Comparison of ENCODE assay signal across 10 cellular contexts in the genomic region with DNA sequence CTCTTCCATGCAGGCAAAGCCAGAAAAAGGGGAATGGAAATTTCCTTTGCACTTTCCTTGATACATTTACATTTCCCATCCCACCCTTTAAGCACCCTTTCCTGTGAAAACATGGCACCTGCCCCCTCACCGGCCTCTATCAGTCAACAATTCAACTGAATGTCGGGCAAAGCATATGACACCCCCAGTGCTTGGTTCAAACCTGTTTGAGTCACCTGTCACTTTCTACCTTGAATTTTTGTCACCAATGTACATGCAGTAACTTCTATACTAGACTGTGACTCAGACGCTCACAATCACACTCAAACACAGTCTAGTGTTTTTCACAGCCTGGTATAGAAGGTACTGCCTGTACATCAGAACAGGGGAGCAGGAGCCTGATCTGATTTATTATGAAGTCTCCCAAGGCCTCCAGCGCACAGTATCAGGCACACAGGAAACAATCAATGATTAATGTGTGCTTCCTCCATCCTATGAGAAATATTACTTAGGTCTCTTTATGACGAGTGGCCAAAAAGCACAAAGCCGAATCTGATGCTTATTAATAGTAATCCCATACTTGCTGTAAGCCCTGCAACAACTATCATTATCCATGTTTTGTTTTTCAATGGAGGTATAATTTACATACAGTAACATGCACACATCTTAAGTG. TPM values are rescaled to one million over a fixed set of nuclear protein-coding genes. Genes with fewer than 3 reads are reported as not detected.
A peak's percentile ranks its signal among the peaks of the same experiment; 100 is the strongest.
DNase-seq lines count a peak whose midpoint lies in the region; ATAC-seq and TF ChIP-seq lines count a peak whose summit lies in the region.
"Had no signal": no experiment of that assay in that cellular context is flagged by ENCODE, and none has a peak within 500 bp of the region (broad histone marks: within the 10 kb centered on the region; RNA-seq: fewer than 3 reads in every experiment).

No MANE protein-coding gene starts in this region.

- BruUV-seq in Calu3 (replicated peaks; lab: Mats Ljungman, UMichigan) = no TSS peak

- CTCF ChIA-PET in Calu3 (lab: Charles Lee) = no interaction called here

- H3K79me2 ChIP-seq in OCI-LY3 (ENCODE audit: low read length) = no peaks in the 10 kb centered on the region; the same call in 1 of the 2 replicates

- H3K9me3 ChIP-seq in OCI-LY3 (ENCODE audit: insufficient read depth, low read length) = no peaks in the 10 kb centered on the region

- H3K27ac Mint-ChIP-seq in Calu3 (ENCODE audit: unreplicated experiment) = peak overlapping the region; percentile 62
- H3K27ac Mint-ChIP-seq in activated naive CD8-positive, alpha-beta T cell treated with anti-CD3 and anti-CD28 coated beads for 36 hours = peak overlapping the region; percentile 94
- H3K27ac Mint-ChIP-seq in osteocyte (ENCODE audit: unreplicated experiment) = peak overlapping the region; percentile 94

- ATAC-seq in GM18511 (IDR thresholded peaks at IDR 0.05; ENCODE audit: unreplicated experiment) = no peak

- H3K4me3 ChIP-seq in OCI-LY3 (ENCODE audit: low read length) = no peak overlapping the region
- H3K4me3 ChIP-seq: skin epidermis had no signal

- no peaks in the 10 kb centered on the region for H3K27me3 Mint-ChIP-seq in Calu3 (ENCODE audit: unreplicated experiment)
- no peaks in the 10 kb centered on the region for H3K27me3 Mint-ChIP-seq in activated naive CD8-positive, alpha-beta T cell treated with anti-CD3 and anti-CD28 coated beads for 36 hours
- H3K27me3 Mint-ChIP-seq in osteocyte (ENCODE audit: unreplicated experiment) = no peaks in the 10 kb centered on the region

- H3K4me1 Mint-ChIP-seq in Calu3 (ENCODE audit: low read depth, unreplicated experiment) = peaks cover 36% of the 10 kb centered on the region
- peaks cover 60% of the 10 kb centered on the region for H3K4me1 Mint-ChIP-seq in activated naive CD8-positive, alpha-beta T cell treated with anti-CD3 and anti-CD28 coated beads for 36 hours
- peaks cover 36% of the 10 kb centered on the region for H3K4me1 Mint-ChIP-seq in osteocyte (ENCODE audit: unreplicated experiment)

- no peak overlapping the region for H3K4me2 ChIP-seq in OCI-LY3 (ENCODE audit: low read length)

- H3K36me3 Mint-ChIP-seq in Calu3 (ENCODE audit: insufficient read depth, unreplicated experiment) (no peaks in the 10 kb centered on the region), osteocyte (ENCODE audit: unreplicated experiment) (no peaks in the 10 kb centered on the region)
- H3K36me3 Mint-ChIP-seq in activated naive CD8-positive, alpha-beta T cell treated with anti-CD3 and anti-CD28 coated beads for 36 hours = peaks cover 13% of the 10 kb centered on the region

- TF ChIP-seq CTCF in Calu3 (IDR thresholded peaks at IDR 0.05; ENCODE audit: unreplicated experiment) (no peak), OCI-LY3 (IDR thresholded peaks at IDR 0.05; ENCODE audit: low read depth, low read length) (no peak), osteocyte (IDR thresholded peaks at IDR 0.05) (no peak)

- H2AFZ ChIP-seq in OCI-LY3 (ENCODE audit: low read depth, low read length) = no peak overlapping the region

- H3K4me3 Mint-ChIP-seq in Calu3 (ENCODE audit: low read depth, unreplicated experiment) = no peak overlapping the region
- H3K4me3 Mint-ChIP-seq in activated naive CD8-positive, alpha-beta T cell treated with anti-CD3 and anti-CD28 coated beads for 36 hours = peak overlapping the region; percentile 70
- no peak overlapping the region for H3K4me3 Mint-ChIP-seq in osteocyte (ENCODE audit: unreplicated experiment)

- H3K9me3 Mint-ChIP-seq in Calu3 (ENCODE audit: low read depth, unreplicated experiment) = no peaks in the 10 kb centered on the region
- H3K9me3 Mint-ChIP-seq in activated naive CD8-positive, alpha-beta T cell treated with anti-CD3 and anti-CD28 coated beads for 36 hours = no peaks in the 10 kb centered on the region
- peaks cover 5% of the 10 kb centered on the region for H3K9me3 Mint-ChIP-seq in osteocyte (ENCODE audit: unreplicated experiment)

- peaks cover 2% of the 10 kb centered on the region for H3K36me3 ChIP-seq in OCI-LY3 (replicated peaks; ENCODE audit: low read depth, low read length)

- H3K27me3 ChIP-seq in OCI-LY3 (ENCODE audit: low read depth, low read length) = no peaks in the 10 kb centered on the region

- H3K27ac ChIP-seq in OCI-LY3 (ENCODE audit: low read length) = 0 out of 2 replicates have a peak overlapping the region, but pooled peaks have one; percentile 99

- H4K20me1 ChIP-seq in OCI-LY3 (ENCODE audit: insufficient read depth, low read length) = no peaks in the 10 kb centered on the region

- no peak overlapping the region for H3K9ac ChIP-seq in OCI-LY3 (ENCODE audit: low read length)

- intact Hi-C loops in Calu3 (cut with micrococcal nuclease; ENCODE audit: unreplicated experiment) = loop anchor here (2.0 to 10.0 kb wide), 3 partner anchors 191 to 395 kb away; no protein-coding TSS in a partner anchor

- peaks cover 53% of the 10 kb centered on the region for H3K4me1 ChIP-seq in OCI-LY3 (ENCODE audit: low read length)

- no peak for DNase-seq in Calu3
- DNase-seq in activated naive CD8-positive, alpha-beta T cell treated with anti-CD3 and anti-CD28 coated beads for 36 hours = no peak
- no peak for DNase-seq in osteocyte (ENCODE audit: extremely low spot score, unreplicated experiment)
- DNase-seq in RPMI8226 = no peak
- DNase-seq in AML-193 (lab: John Stamatoyannopoulos, UW) = no peak
- DNase-seq: H7; stimulated activated CD8-positive, alpha-beta memory T cell treated with anti-CD3 and anti-CD28 coated beads, Interleukin-4, amount 100 ng/mL, for 48 hours had no signal

RNA-seq across cellular contexts. Expression of a gene that starts 49.2 kb away (rescaled TPM):
- total RNA-seq in Calu3 (2022) (not detected in 2 replicates), osteocyte (not detected in 2 replicates)
- total RNA-seq in activated naive CD8-positive, alpha-beta T cell treated with anti-CD3 and anti-CD28 coated beads for 36 hours = not detected
